In genomic region chr5:132388244-132389050, GRCh38 we compare ENCODE assay signal across 9 cellular contexts. TPM values are rescaled to one million over a fixed set of nuclear protein-coding genes. Genes with fewer than 3 reads are reported as not detected.
DNase-seq lines count a peak whose midpoint lies in the region; ATAC-seq and TF ChIP-seq lines count a peak whose summit lies in the region.
"Had no signal": no experiment of that assay in that cellular context is flagged by ENCODE, and none has a peak within 500 bp of the region (broad histone marks: within the 10 kb centered on the region; RNA-seq: fewer than 3 reads in every experiment).

No MANE protein-coding gene starts in this region.

- ATAC-seq in heart left ventricle (peak in 1 of 4 donors; percentile 21), Right ventricle myocardium superior (ENCODE audit: poor library complexity) (no peak), HG02970 (IDR thresholded peaks at IDR 0.05; ENCODE audit: low FRiP score, unreplicated experiment) (no peak)

- no peak overlapping the region for H3K4me3 ChIP-seq in heart left ventricle
- H3K4me3 ChIP-seq in uterus, result no peak overlapping the region

- H3K4me3 Mint-ChIP-seq in mesothelial cell of epicardium, result no peak overlapping the region
- H3K4me3 Mint-ChIP-seq in activated naive CD4-positive, alpha-beta T cell treated with anti-CD3 and anti-CD28 coated beads for 36 hours, result no peak overlapping the region

- no peak for TF ChIP-seq CTCF in heart left ventricle (IDR thresholded peaks at IDR 0.05)
- no peak for TF ChIP-seq CTCF in mesothelial cell of epicardium (IDR thresholded peaks at IDR 0.05; ENCODE audit: unreplicated experiment)
- TF ChIP-seq CTCF in uterus (IDR thresholded peaks at IDR 0.05), result no peak

- 35 to 49% (median 42%) methylated on average over 8 of the region's 8 CpGs for WGBS in heart left ventricle, 4 donors

- no peak for TF ChIP-seq POLR2A in heart left ventricle (IDR thresholded peaks at IDR 0.05)
- no peak for TF ChIP-seq POLR2A in uterus (IDR thresholded peaks at IDR 0.05)

- peak overlapping the region; percentile 98 for H3K27ac Mint-ChIP-seq in mesothelial cell of epicardium
- no peak overlapping the region for H3K27ac Mint-ChIP-seq in activated naive CD4-positive, alpha-beta T cell treated with anti-CD3 and anti-CD28 coated beads for 36 hours

- no peaks in the 10 kb centered on the region for H3K27me3 Mint-ChIP-seq in mesothelial cell of epicardium (ENCODE audit: low read depth)
- no peaks in the 10 kb centered on the region for H3K27me3 Mint-ChIP-seq in activated naive CD4-positive, alpha-beta T cell treated with anti-CD3 and anti-CD28 coated beads for 36 hours (ENCODE audit: low read depth)

- peaks cover 65% of the 10 kb centered on the region for H3K4me1 Mint-ChIP-seq in mesothelial cell of epicardium
- peaks cover 48% of the 10 kb centered on the region for H3K4me1 Mint-ChIP-seq in activated naive CD4-positive, alpha-beta T cell treated with anti-CD3 and anti-CD28 coated beads for 36 hours (ENCODE audit: low read depth)

- DNase-seq in heart left ventricle (peak in 2 of 5 donors; percentile 55 to 57), Right ventricle myocardium superior (no peak), ecto neural progenitor cell (ENCODE audit: low spot score) (peak; percentile 22), mesothelial cell of epicardium (ENCODE audit: low spot score in 2 of 2, unreplicated experiment in 2 of 2) (no peak), uterus (peak; percentile 60 to 72), GM19240 (ENCODE audit: insufficient read length, low spot score) (no peak)
- DNase-seq in activated naive CD4-positive, alpha-beta T cell treated with anti-CD3 and anti-CD28 coated beads for 36 hours, result no peak
- DNase-seq: effector CD4-positive, alpha-beta T cell had no signal

- peak overlapping the region; percentile 69 to 90 (median 86) for H3K27ac ChIP-seq in heart left ventricle
- H3K27ac ChIP-seq in uterus, result peak overlapping the region; percentile 91 to 92

- intact Hi-C loops in heart left ventricle (cut with DNase I) (loop anchor here in 7 of 10 donors (2.0 to 10.0 kb wide), 8 partner anchors 20 to 496 kb away; partner anchors contain the start of gene IL3 (in 2 of the 7)), Right ventricle myocardium superior (cut with DNase I) (loop anchor here (10.0 kb wide), 1 partner anchor 426 kb away; the partner anchor contains the start of gene SOWAHA), uterus (cut with DNase I; ENCODE audit: low total_unique reads) (loop anchor here (2.0 kb wide), 1 partner anchor 110 kb away; no protein-coding TSS in a partner anchor)
- intact Hi-C loops in activated naive CD4-positive, alpha-beta T cell treated with anti-CD3 and anti-CD28 coated beads for 36 hours (cut with micrococcal nuclease), result loop anchor here (5.0 kb wide), 1 partner anchor 349 kb away; the partner anchor contains the start of gene KIF3A

- H3K36me3 ChIP-seq in heart left ventricle (peaks cover 0 to 31% (median 13%) of the 10 kb centered on the region in 9 donors), uterus (no peaks in the 10 kb centered on the region)

- H3K27me3 ChIP-seq in heart left ventricle, result no peaks in the 10 kb centered on the region
- H3K27me3 ChIP-seq in uterus, result no peaks in the 10 kb centered on the region

- H3K9me3 Mint-ChIP-seq in mesothelial cell of epicardium, result no peaks in the 10 kb centered on the region
- no peaks in the 10 kb centered on the region for H3K9me3 Mint-ChIP-seq in activated naive CD4-positive, alpha-beta T cell treated with anti-CD3 and anti-CD28 coated beads for 36 hours

- CTCF ChIA-PET in activated naive CD4-positive, alpha-beta T cell treated with anti-CD3 and anti-CD28 coated beads for 36 hours (lab: Charles Lee), result interaction anchor here (0.6 to 20.9 kb wide), 9 partner anchors 27 to 431 kb away, joined by 3 to 466 read pairs (median 4); partner anchors contain the start of gene IRF1

- peaks cover 5% of the 10 kb centered on the region for H3K36me3 Mint-ChIP-seq in mesothelial cell of epicardium
- H3K36me3 Mint-ChIP-seq in activated naive CD4-positive, alpha-beta T cell treated with anti-CD3 and anti-CD28 coated beads for 36 hours (ENCODE audit: low read depth), result peaks cover 2% of the 10 kb centered on the region

- H3K4me1 ChIP-seq in heart left ventricle (peaks cover 0 to 63% (median 49%) of the 10 kb centered on the region in 12 donors), uterus (peaks cover 19 to 20% of the 10 kb centered on the region in 2 donors)

- H3K9me3 ChIP-seq in heart left ventricle, result no peaks in the 10 kb centered on the region
- no peaks in the 10 kb centered on the region for H3K9me3 ChIP-seq in uterus

RNA-seq across cellular contexts. Expression of gene SLC22A5, which starts 18.9 kb away (rescaled TPM):
- total RNA-seq in heart left ventricle, result 10 to 100 TPM in 8 of 9 donors, 1 to 10 TPM in 1; 7.5 to 42.5 (median 13.5) TPM
- 10 to 100 TPM; 11.1 to 50.1 TPM for polyA plus RNA-seq in heart left ventricle
- total RNA-seq in Right ventricle myocardium superior, result 22.7 TPM
- total RNA-seq in mesothelial cell of epicardium, result 27.7 to 31.1 TPM (median 30.8 TPM) in 3 replicates
- total RNA-seq in uterus, result 10 to 100 TPM in 2 of 4 donors, 1 to 10 TPM in 2; 2.0 to 18.9 (median 10.0) TPM
- 1 to 10 TPM; 3.1 to 3.6 TPM for total RNA-seq in activated naive CD4-positive, alpha-beta T cell treated with anti-CD3 and anti-CD28 coated beads for 36 hours

Comparison
In these comparisons a context has a peak if more than half of its experiments do, and no peak if none do; other contexts are left out.
1. DNase-seq: peak in ecto neural progenitor cell (single experiment) and uterus (2 of 2); none in Right ventricle myocardium superior (single experiment), mesothelial cell of epicardium (0 of 2), GM19240 (single experiment) and activated naive CD4-positive, alpha-beta T cell treated with anti-CD3 and anti-CD28 coated beads for 36 hours (single experiment).